In genomic region chr9:130732793-130733221, GRCh38 we compare ENCODE assay signal across 15 cellular contexts. TPM values are rescaled to one million over a fixed set of nuclear protein-coding genes. Genes with fewer than 3 reads are reported as not detected.
DNase-seq lines count a peak whose midpoint lies in the region; ATAC-seq and TF ChIP-seq lines count a peak whose summit lies in the region.
"Had no signal": no experiment of that assay in that cellular context is flagged by ENCODE, and none has a peak within 500 bp of the region (broad histone marks: within the 10 kb centered on the region; RNA-seq: fewer than 3 reads in every experiment).

No MANE protein-coding gene starts in this region.

- peaks cover 66% of the 10 kb centered on the region for H3K79me2 ChIP-seq in hepatocyte

- no peaks in the 10 kb centered on the region for H3K27me3 Mint-ChIP-seq in activated CD8-positive, alpha-beta T cell treated with anti-CD3 and anti-CD28 coated beads for 36 hours
- no peaks in the 10 kb centered on the region for H3K27me3 Mint-ChIP-seq in activated CD8-positive, alpha-beta T cell treated with anti-CD3 and anti-CD28 coated beads, Interleukin-2, amount 10 ng/mL, durations not matched to agents 7 days and 5 days (ENCODE audit: low read depth)
- H3K27me3 Mint-ChIP-seq: CD8-positive, alpha-beta memory T cell; T-cell had no signal

- no peak for TF ChIP-seq POLR2A in breast epithelium (IDR thresholded peaks at IDR 0.05)
- no peak for TF ChIP-seq POLR2A in right lobe of liver (IDR thresholded peaks at IDR 0.05)
- no peak for TF ChIP-seq POLR2A in upper lobe of left lung (IDR thresholded peaks at IDR 0.05)

- H3K27ac Mint-ChIP-seq in activated CD8-positive, alpha-beta T cell treated with anti-CD3 and anti-CD28 coated beads for 36 hours, result no peak overlapping the region
- no peak overlapping the region for H3K27ac Mint-ChIP-seq in activated CD8-positive, alpha-beta T cell treated with anti-CD3 and anti-CD28 coated beads, Interleukin-2, amount 10 ng/mL, durations not matched to agents 7 days and 5 days
- H3K27ac Mint-ChIP-seq: natural killer cell, T-cell had no signal

- H3K36me3 ChIP-seq in breast epithelium (no peaks in the 10 kb centered on the region), right lobe of liver (no peaks in the 10 kb centered on the region), upper lobe of left lung (no peaks in the 10 kb centered on the region), hepatocyte (replicated peaks; ENCODE audit: insufficient read depth, low read depth) (no peaks in the 10 kb centered on the region)
- H3K36me3 ChIP-seq: esophagus squamous epithelium, Peyer's patch had no signal

- H3K4me1 ChIP-seq in breast epithelium, result peaks cover 0 to 6% of the 10 kb centered on the region in 2 donors
- peaks cover 0 to 17% (median 0%) of the 10 kb centered on the region in 4 donors for H3K4me1 ChIP-seq in right lobe of liver
- peaks cover 5 to 26% (median 13%) of the 10 kb centered on the region in 4 donors for H3K4me1 ChIP-seq in upper lobe of left lung
- no peaks in the 10 kb centered on the region for H3K4me1 ChIP-seq in hepatocyte (ENCODE audit: insufficient read depth)

- no peaks in the 10 kb centered on the region for H3K9me3 ChIP-seq in breast epithelium
- H3K9me3 ChIP-seq in right lobe of liver, result no peaks in the 10 kb centered on the region
- no peaks in the 10 kb centered on the region for H3K9me3 ChIP-seq in upper lobe of left lung
- H3K9me3 ChIP-seq in hepatocyte (ENCODE audit: low read depth), result no peaks in the 10 kb centered on the region
- H3K9me3 ChIP-seq: esophagus squamous epithelium, Peyer's patch had no signal

- no peak overlapping the region for H2AFZ ChIP-seq in hepatocyte

- H3K27me3 ChIP-seq in breast epithelium (no peaks in the 10 kb centered on the region), right lobe of liver (no peaks in the 10 kb centered on the region), upper lobe of left lung (no peaks in the 10 kb centered on the region), hepatocyte (no peaks in the 10 kb centered on the region)
- H3K27me3 ChIP-seq: esophagus squamous epithelium, Peyer's patch had no signal

- intact Hi-C loops in activated CD8-positive, alpha-beta T cell treated with anti-CD3 and anti-CD28 coated beads for 36 hours (cut with micrococcal nuclease), result no loop called here
- intact Hi-C loops in breast epithelium (cut with DNase I; ENCODE audit: low total_unique reads), result no loop called here
- intact Hi-C loops in right lobe of liver (cut with DNase I), result no loop called here

- peak; percentile 3 for TF ChIP-seq CTCF in activated CD8-positive, alpha-beta T cell treated with anti-CD3 and anti-CD28 coated beads for 36 hours (IDR thresholded peaks at IDR 0.05)
- TF ChIP-seq CTCF in breast epithelium (IDR thresholded peaks at IDR 0.05) (no peak), right lobe of liver (IDR thresholded peaks at IDR 0.05) (peak in 1 of 4 donors; percentile 5), upper lobe of left lung (IDR thresholded peaks at IDR 0.05) (no peak), hepatocyte (IDR thresholded peaks at IDR 0.05; ENCODE audit: poor library complexity) (no peak)

- no peak overlapping the region for H3K4me3 Mint-ChIP-seq in activated CD8-positive, alpha-beta T cell treated with anti-CD3 and anti-CD28 coated beads for 36 hours
- H3K4me3 Mint-ChIP-seq in activated CD8-positive, alpha-beta T cell treated with anti-CD3 and anti-CD28 coated beads, Interleukin-2, amount 10 ng/mL, durations not matched to agents 7 days and 5 days, result no peak overlapping the region
- H3K4me3 Mint-ChIP-seq: CD8-positive, alpha-beta memory T cell; natural killer cell; T-cell had no signal

- CTCF ChIA-PET in activated CD8-positive, alpha-beta T cell treated with anti-CD3 and anti-CD28 coated beads for 36 hours (lab: Charles Lee), result interaction anchor here (0.9 to 2.3 kb wide), 5 partner anchors 10 to 133 kb away, joined by 3 to 16 read pairs (median 5); no protein-coding TSS in a partner anchor
- CTCF ChIA-PET in activated CD8-positive, alpha-beta T cell treated with anti-CD3 and anti-CD28 coated beads, Interleukin-2, amount 10 ng/mL, durations not matched to agents 7 days and 5 days (lab: Charles Lee), result interaction anchor here (0.6 to 1.8 kb wide), 4 partner anchors 16 to 104 kb away, joined by 3 to 5 read pairs (median 3); no protein-coding TSS in a partner anchor

- no peaks in the 10 kb centered on the region for H3K9me3 Mint-ChIP-seq in activated CD8-positive, alpha-beta T cell treated with anti-CD3 and anti-CD28 coated beads for 36 hours
- no peaks in the 10 kb centered on the region for H3K9me3 Mint-ChIP-seq in activated CD8-positive, alpha-beta T cell treated with anti-CD3 and anti-CD28 coated beads, Interleukin-2, amount 10 ng/mL, durations not matched to agents 7 days and 5 days (ENCODE audit: insufficient read depth)
- H3K9me3 Mint-ChIP-seq: CD8-positive, alpha-beta memory T cell; natural killer cell had no signal

- TF ChIP-seq EP300 in upper lobe of left lung (IDR thresholded peaks at IDR 0.05), result no peak

- POLR2A ChIA-PET in activated CD8-positive, alpha-beta T cell treated with anti-CD3 and anti-CD28 coated beads for 36 hours (lab: Charles Lee), result no interaction called here
- POLR2A ChIA-PET in activated CD8-positive, alpha-beta T cell treated with anti-CD3 and anti-CD28 coated beads, Interleukin-2, amount 10 ng/mL, durations not matched to agents 7 days and 5 days (lab: Charles Lee), result no interaction called here

- H3K9me2 ChIP-seq in hepatocyte (replicated peaks; ENCODE audit: insufficient read depth), result no peaks in the 10 kb centered on the region

- no peak for ATAC-seq in activated CD8-positive, alpha-beta T cell treated with anti-CD3 and anti-CD28 coated beads for 36 hours
- ATAC-seq in activated CD8-positive, alpha-beta T cell treated with anti-CD3 and anti-CD28 coated beads, Interleukin-2, amount 10 ng/mL, durations not matched to agents 7 days and 5 days, result no peak
- peak in 3 of 4 donors; percentile 46 to 69 (median 66) for ATAC-seq in right lobe of liver
- ATAC-seq in upper lobe of left lung (ENCODE audit: low FRiP score in 2 of 2), result peak in 1 of 2 donors; percentile 11
- ATAC-seq in GM21447 (IDR thresholded peaks at IDR 0.05; ENCODE audit: unreplicated experiment), result no peak
- ATAC-seq: natural killer cell, T-cell had no signal

- H3K4me3 ChIP-seq in breast epithelium, result no peak overlapping the region
- no peak overlapping the region for H3K4me3 ChIP-seq in right lobe of liver
- no peak overlapping the region for H3K4me3 ChIP-seq in upper lobe of left lung
- H3K4me3 ChIP-seq in hepatocyte, result no peak overlapping the region
- H3K4me3 ChIP-seq: esophagus squamous epithelium, Peyer's patch had no signal

- peak overlapping the region; percentile 56 to 61 for H3K27ac ChIP-seq in breast epithelium
- no peak overlapping the region for H3K27ac ChIP-seq in right lobe of liver
- H3K27ac ChIP-seq in upper lobe of left lung, result peak overlapping the region; percentile 24 to 57 (median 40)
- no peak overlapping the region for H3K27ac ChIP-seq in hepatocyte
- H3K27ac ChIP-seq: esophagus squamous epithelium had no signal

- 68% methylated on average over 5 of the region's 5 CpGs for WGBS in right lobe of liver (ENCODE audit: insufficient coverage, low coverage, low lambda C conversion rate, missing lambda C conversion rate)
- WGBS in upper lobe of left lung, 2 donors, result 46 to 56% methylated on average over 5 of the region's 5 CpGs
- WGBS in hepatocyte (ENCODE audit: low lambda C conversion rate, missing lambda C conversion rate), result 83% methylated on average over 5 of the region's 5 CpGs

- no peak overlapping the region for H3K4me2 ChIP-seq in hepatocyte

- H4K20me1 ChIP-seq in hepatocyte (ENCODE audit: insufficient read depth, poor library complexity, severe bottlenecking), result peaks cover 4% of the 10 kb centered on the region

- H3K4me1 Mint-ChIP-seq in activated CD8-positive, alpha-beta T cell treated with anti-CD3 and anti-CD28 coated beads for 36 hours (ENCODE audit: low read depth), result peaks cover 17% of the 10 kb centered on the region
- peaks cover 2% of the 10 kb centered on the region for H3K4me1 Mint-ChIP-seq in activated CD8-positive, alpha-beta T cell treated with anti-CD3 and anti-CD28 coated beads, Interleukin-2, amount 10 ng/mL, durations not matched to agents 7 days and 5 days (ENCODE audit: low read depth)

- no peak for DNase-seq in activated CD8-positive, alpha-beta T cell treated with anti-CD3 and anti-CD28 coated beads for 36 hours
- no peak for DNase-seq in activated CD8-positive, alpha-beta T cell treated with anti-CD3 and anti-CD28 coated beads, Interleukin-2, amount 10 ng/mL, durations not matched to agents 7 days and 5 days
- DNase-seq in breast epithelium (ENCODE audit: low spot score in 2 of 2) (no peak), right lobe of liver (no peak), upper lobe of left lung (peak in 1 of 2 donors; percentile 59), hepatocyte (ENCODE audit: low spot score) (no peak)
- DNase-seq in activated naive CD4-positive, alpha-beta T cell (lab: John Stamatoyannopoulos, UW), result no peak
- DNase-seq: aorta; CD8-positive, alpha-beta memory T cell; esophagus squamous epithelium; natural killer cell; Peyer's patch; stimulated activated CD4-positive, alpha-beta T cell treated with anti-CD3 and anti-CD28 coated beads, Interleukin-1b, Interleukin-23, amount 100 ng/mL, for 48 hours; T-cell had no signal

- H3K36me3 Mint-ChIP-seq in activated CD8-positive, alpha-beta T cell treated with anti-CD3 and anti-CD28 coated beads for 36 hours (ENCODE audit: low read depth), result no peaks in the 10 kb centered on the region
- H3K36me3 Mint-ChIP-seq in activated CD8-positive, alpha-beta T cell treated with anti-CD3 and anti-CD28 coated beads, Interleukin-2, amount 10 ng/mL, durations not matched to agents 7 days and 5 days (ENCODE audit: low read depth), result peaks cover 4% of the 10 kb centered on the region
- H3K36me3 Mint-ChIP-seq: natural killer cell had no signal

RNA-seq across cellular contexts. Expression of gene EXOSC2, which starts 39.2 kb away (rescaled TPM):
- 10 to 100 TPM; 82.1 to 82.5 TPM for total RNA-seq in activated CD8-positive, alpha-beta T cell treated with anti-CD3 and anti-CD28 coated beads for 36 hours
- total RNA-seq in activated CD8-positive, alpha-beta T cell treated with anti-CD3 and anti-CD28 coated beads, Interleukin-2, amount 10 ng/mL, durations not matched to agents 7 days and 5 days, result 10 to 100 TPM; 59.6 to 61.6 TPM
- total RNA-seq in breast epithelium (10 to 100 TPM; 17.8 to 32.2 (median 30.2) TPM), right lobe of liver (10 to 100 TPM in 5 of 6 experiments, 1 to 10 TPM in 1; 9.3 to 15.9 (median 13.3) TPM), upper lobe of left lung (10 to 100 TPM in 5 of 6 donors, 1 to 10 TPM in 1; 6.7 to 37.7 (median 17.8) TPM), hepatocyte (19.5 and 24.3 TPM in 2 replicates)
- polyA plus RNA-seq in hepatocyte, result 10.7 and 13.0 TPM in 2 replicates

Comparison
In these comparisons a context has a peak if more than half of its experiments do, and no peak if none do; other contexts are left out.
1. ATAC-seq: peak in right lobe of liver (3 of 4); none in activated CD8-positive, alpha-beta T cell treated with anti-CD3 and anti-CD28 coated beads for 36 hours (single experiment), activated CD8-positive, alpha-beta T cell treated with anti-CD3 and anti-CD28 coated beads, Interleukin-2, amount 10 ng/mL, durations not matched to agents 7 days and 5 days (single experiment) and GM21447 (single experiment).
2. H3K27ac ChIP-seq: peak in breast epithelium (2 of 2) and upper lobe of left lung (4 of 4); none in right lobe of liver (0 of 3) and hepatocyte (single experiment).